Comparison of ENCODE assay signal across 8 cellular contexts in the genomic region with DNA sequence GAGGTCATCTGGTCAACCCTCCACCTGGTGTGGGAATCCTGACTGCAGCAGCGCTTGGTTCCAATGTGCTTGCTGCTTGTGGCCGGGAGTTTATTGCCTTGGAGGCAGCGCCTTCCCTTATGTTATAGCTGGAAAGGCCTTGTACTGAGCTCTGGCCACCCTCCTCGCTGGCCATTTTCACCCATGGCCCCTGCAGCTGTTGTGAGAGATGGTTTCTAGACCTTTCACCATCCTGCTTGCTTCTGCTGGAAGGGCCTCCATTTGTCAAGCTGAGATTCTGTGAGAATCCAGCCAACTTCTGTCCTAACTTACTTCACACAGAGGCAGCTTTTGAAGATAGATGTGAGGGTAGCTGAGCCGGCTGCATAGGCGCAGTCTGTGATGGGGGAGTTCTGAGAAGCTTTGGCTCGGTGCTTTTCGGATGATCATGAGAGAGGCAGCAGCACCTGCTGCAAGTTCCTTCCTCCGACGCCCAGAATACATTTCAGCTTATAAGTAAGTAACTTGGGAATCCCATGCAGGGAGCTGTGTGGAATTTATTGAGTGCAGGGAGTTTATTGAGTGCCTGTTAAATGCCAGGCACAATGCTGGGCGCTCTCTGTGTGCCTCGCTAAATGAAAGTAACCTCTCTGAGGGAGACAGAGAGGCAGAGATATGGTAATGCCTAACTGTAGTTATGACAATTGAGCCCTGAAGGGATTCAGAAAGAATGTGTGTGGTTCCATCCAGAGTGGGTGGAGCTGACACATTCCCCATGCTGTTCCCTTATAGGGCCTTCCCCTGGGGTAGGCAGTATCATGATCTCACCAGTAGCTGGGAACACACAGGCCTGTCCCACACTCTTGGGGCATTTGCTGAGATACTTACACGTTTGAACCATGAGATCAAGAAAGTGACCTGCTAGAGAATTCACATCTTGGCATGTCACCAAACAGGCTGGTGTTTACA. TPM values are rescaled to one million over a fixed set of nuclear protein-coding genes. Genes with fewer than 3 reads are reported as not detected.
DNase-seq lines count a peak whose midpoint lies in the region; ATAC-seq and TF ChIP-seq lines count a peak whose summit lies in the region.

No MANE protein-coding gene starts in this region.

- H3K36me3 Mint-ChIP-seq in activated T-helper 2 cell treated with anti-CD3 and anti-CD28 coated beads, Interferon-gamma antibody, Interleukin-2, Interleukin-4, amounts not matched to agents 10 μg/mL and 5 μg/mL and 100 μg/mL, durations not matched to agents 14 hours and 24 hours and 36 hours (ENCODE audit: low read depth), result no peaks in the 10 kb centered on the region

- peaks cover 10% of the 10 kb centered on the region for H3K4me1 Mint-ChIP-seq in activated T-helper 2 cell treated with anti-CD3 and anti-CD28 coated beads, Interferon-gamma antibody, Interleukin-2, Interleukin-4, amounts not matched to agents 10 μg/mL and 5 μg/mL and 100 μg/mL, durations not matched to agents 14 hours and 24 hours and 36 hours (ENCODE audit: low read depth)

- H3K4me1 ChIP-seq in HCT116 (ENCODE audit: control insufficient read depth in 1 of 2, insufficient read depth in 2 of 2, low read length in 2 of 2), result peaks cover 26 to 34% of the 10 kb centered on the region in 2 experiments
- H3K4me1 ChIP-seq in right atrium auricular region, result peaks cover 0 to 78% of the 10 kb centered on the region in 2 donors
- peaks cover 41 to 62% (median 51%) of the 10 kb centered on the region in 3 donors for H3K4me1 ChIP-seq in skeletal muscle tissue (ENCODE audit: control insufficient read depth in 3 of 3, insufficient read depth in 3 of 3, low read length in 3 of 3)
- peaks cover 24% of the 10 kb centered on the region for H3K4me1 ChIP-seq in testis

- CTCF ChIA-PET in HCT116 (lab: Charles Lee), result no interaction called here

- RAD21 ChIA-PET in HCT116 (lab: Charles Lee; ENCODE audit: low non-redundant PET in 1 of 2, low total read pairs in 2 of 2, uncharacterized antibody in 2 of 2, unreplicated experiment in 2 of 2), result interaction anchor here in 1 of 2 experiments (0.6 kb wide), 1 partner anchor 631 kb away, joined by 9 read pairs; no protein-coding TSS in a partner anchor

- H3K36me3 ChIP-seq in HCT116 (ENCODE audit: control insufficient read depth in 1 of 2, insufficient read depth in 2 of 2, low read length in 2 of 2), result no peaks in the 10 kb centered on the region
- H3K36me3 ChIP-seq in right atrium auricular region, result no peaks in the 10 kb centered on the region
- peaks cover 0 to 2% (median 0%) of the 10 kb centered on the region in 3 donors for H3K36me3 ChIP-seq in skeletal muscle tissue (ENCODE audit: control insufficient read depth in 3 of 3, insufficient read depth in 3 of 3, low read length in 3 of 3)
- no peaks in the 10 kb centered on the region for H3K36me3 ChIP-seq in testis (ENCODE audit: low read depth, missing control alignments)

- peak; percentile 77 for ATAC-seq in HCT116

- no peaks in the 10 kb centered on the region for H3K27me3 ChIP-seq in HCT116 (ENCODE audit: insufficient read depth, low read length)
- H3K27me3 ChIP-seq in right atrium auricular region, result no peaks in the 10 kb centered on the region
- H3K27me3 ChIP-seq in skeletal muscle tissue (ENCODE audit: control insufficient read depth in 3 of 3, insufficient read depth in 3 of 3, low read length in 3 of 3), result no peaks in the 10 kb centered on the region
- H3K27me3 ChIP-seq in testis, result no peaks in the 10 kb centered on the region

- H3K4me2 ChIP-seq in HCT116 (ENCODE audit: low read length), result peak overlapping the region; percentile 33

- H3K9me2 ChIP-seq in HCT116 (ENCODE audit: insufficient read depth), result no peaks in the 10 kb centered on the region

- in situ Hi-C loops in GM13976 (cut with MboI; ENCODE audit: low sequenced_read_pairs, unreplicated experiment), result no loop called here

- no peak overlapping the region for H3K4me3 Mint-ChIP-seq in activated T-helper 2 cell treated with anti-CD3 and anti-CD28 coated beads, Interferon-gamma antibody, Interleukin-2, Interleukin-4, amounts not matched to agents 10 μg/mL and 5 μg/mL and 100 μg/mL, durations not matched to agents 14 hours and 24 hours and 36 hours (ENCODE audit: low read depth)

- H3K79me2 ChIP-seq in HCT116 (ENCODE audit: insufficient read depth, low read length), result no peaks in the 10 kb centered on the region

- WGBS in testis, 2 donors, result 59 to 65% methylated on average over 9 to 13 of the region's 13 CpGs

- no peaks in the 10 kb centered on the region for H4K20me1 ChIP-seq in HCT116 (ENCODE audit: insufficient read depth)

- H3K27ac ChIP-seq in HCT116 (ENCODE audit: low read depth, low read length) (no peak overlapping the region), right atrium auricular region (peak overlapping the region; percentile 68 to 93), skeletal muscle tissue (ENCODE audit: low read depth, low read length) (peak overlapping the region; percentile 53), testis (no peak overlapping the region)

- DNase-seq in HCT116 (ENCODE audit: low read depth, low spot score) (no peak), amniotic stem cell (lab: John Stamatoyannopoulos, UW) (peak; percentile 61), right atrium auricular region (ENCODE audit: low spot score) (peak; percentile 75), midbrain (lab: John Stamatoyannopoulos, UW) (no peak), testis (no peak), GM13976 (ENCODE audit: low spot score) (no peak)
- no peak for DNase-seq in activated T-helper 2 cell treated with anti-CD3 and anti-CD28 coated beads, Interferon-gamma antibody, Interleukin-2, Interleukin-4, amounts not matched to agents 10 μg/mL and 5 μg/mL and 100 μg/mL, durations not matched to agents 14 hours and 24 hours and 36 hours (ENCODE audit: low spot score)

- no peaks in the 10 kb centered on the region for H3K9me3 Mint-ChIP-seq in activated T-helper 2 cell treated with anti-CD3 and anti-CD28 coated beads, Interferon-gamma antibody, Interleukin-2, Interleukin-4, amounts not matched to agents 10 μg/mL and 5 μg/mL and 100 μg/mL, durations not matched to agents 14 hours and 24 hours and 36 hours

- TF ChIP-seq POLR2A in HCT116 (IDR thresholded peaks at IDR 0.05; ENCODE audit: borderline replicate concordance, extremely low read depth, insufficient read depth, insufficient read length), result no peak
- no peak for TF ChIP-seq POLR2A in testis (IDR thresholded peaks at IDR 0.05)

- POLR2A ChIA-PET in HCT116 (lab: Charles Lee), result interaction anchor here (1.1 kb wide), 1 partner anchor 13 kb away, joined by 5 read pairs; no protein-coding TSS in a partner anchor

- H3K27me3 Mint-ChIP-seq in activated T-helper 2 cell treated with anti-CD3 and anti-CD28 coated beads, Interferon-gamma antibody, Interleukin-2, Interleukin-4, amounts not matched to agents 10 μg/mL and 5 μg/mL and 100 μg/mL, durations not matched to agents 14 hours and 24 hours and 36 hours (ENCODE audit: low read depth), result peaks cover 9% of the 10 kb centered on the region

- intact Hi-C loops in HCT116 (cut with micrococcal nuclease), result no loop called here
- intact Hi-C loops in testis (cut with DNase I; ENCODE audit: low total_unique reads), result no loop called here
- intact Hi-C loops in activated T-helper 2 cell treated with anti-CD3 and anti-CD28 coated beads, Interferon-gamma antibody, Interleukin-2, Interleukin-4, amounts not matched to agents 10 μg/mL and 5 μg/mL and 100 μg/mL, durations not matched to agents 14 hours and 24 hours and 36 hours (cut with micrococcal nuclease), result no loop called here

- no peak for TF ChIP-seq RAD21 in HCT116 (IDR thresholded peaks at IDR 0.05; ENCODE audit: low read depth)

- BruUV-seq in HCT116 (replicated peaks; lab: Mats Ljungman, UMichigan), result no TSS peak

- TF ChIP-seq CTCF in HCT116 (IDR thresholded peaks at IDR 0.05 in 2 of 3, conservative IDR thresholded peaks at IDR 0.05 in 1 of 3; ENCODE audit: borderline replicate concordance in 1 of 3, insufficient read depth in 1 of 3, low read depth in 2 of 3, low read length in 2 of 3), result no peak
- TF ChIP-seq CTCF in right atrium auricular region (IDR thresholded peaks at IDR 0.05), result no peak
- no peak for TF ChIP-seq CTCF in testis (IDR thresholded peaks at IDR 0.05)
- no peak for TF ChIP-seq CTCF in GM13976 (IDR thresholded peaks at IDR 0.05; ENCODE audit: borderline replicate concordance, control extremely low read depth, extremely low read depth, insufficient read depth, missing control alignments)

- H3K4me3 ChIP-seq in HCT116 (replicated peaks in 1 of 2; ENCODE audit: low read depth in 1 of 2, low read length in 2 of 2), result no peak overlapping the region
- no peak overlapping the region for H3K4me3 ChIP-seq in right atrium auricular region
- peak overlapping the region in 2 of 3 donors; percentile 12 to 39 for H3K4me3 ChIP-seq in skeletal muscle tissue (ENCODE audit: low read length in 3 of 3)
- no peak overlapping the region for H3K4me3 ChIP-seq in testis

- no peak overlapping the region for H2AFZ ChIP-seq in HCT116 (ENCODE audit: low read depth, low read length, poor library complexity, severe bottlenecking)

- H3K9me3 ChIP-seq in HCT116 (ENCODE audit: control insufficient read depth in 1 of 2, insufficient read depth in 1 of 2, low read depth in 1 of 2, low read length in 2 of 2) (no peaks in the 10 kb centered on the region), right atrium auricular region (no peaks in the 10 kb centered on the region), skeletal muscle tissue (ENCODE audit: control insufficient read depth in 3 of 3, low read length in 3 of 3) (no peaks in the 10 kb centered on the region), testis (no peaks in the 10 kb centered on the region)

- H3K27ac Mint-ChIP-seq in activated T-helper 2 cell treated with anti-CD3 and anti-CD28 coated beads, Interferon-gamma antibody, Interleukin-2, Interleukin-4, amounts not matched to agents 10 μg/mL and 5 μg/mL and 100 μg/mL, durations not matched to agents 14 hours and 24 hours and 36 hours, result no peak overlapping the region

- no peak overlapping the region for H3K9ac ChIP-seq in HCT116 (ENCODE audit: low read length)
- H3K9ac ChIP-seq in skeletal muscle tissue (ENCODE audit: low read depth in 1 of 3, low read length in 3 of 3), result peak overlapping the region; percentile 5 to 46 (median 27)

TF ChIP-seq in HCT116, 20 proteins besides CTCF, POLR2A, EP300 and RAD21 (continues in another document):
- no peak for TF ChIP-seq YY1 (IDR thresholded peaks at IDR 0.05; ENCODE audit: extremely low read depth, insufficient replicate concordance, low read depth, low read length)
- no peak for TF ChIP-seq CEBPB (IDR thresholded peaks at IDR 0.05; ENCODE audit: low read depth)
- no peak for TF ChIP-seq POLR2AphosphoS5 (IDR thresholded peaks at IDR 0.05; ENCODE audit: low read depth, low read length)
- TF ChIP-seq TCF7L2 (IDR thresholded peaks at IDR 0.05; ENCODE audit: borderline replicate concordance, extremely low read depth, insufficient read depth, insufficient read length), result no peak
- no peak for TF ChIP-seq FOSL1 (IDR thresholded peaks at IDR 0.05; ENCODE audit: low read depth)

RNA-seq across cellular contexts. Expression of gene CTIF, which starts 8.9 kb away (rescaled TPM):
- total RNA-seq in HCT116 (2021; ENCODE audit: unreplicated experiment), result 19.7 TPM
- 13.8 and 14.6 TPM in 2 replicates for polyA plus RNA-seq in HCT116 (2012)
- total RNA-seq in right atrium auricular region, result 10 to 100 TPM; 30.6 to 61.2 TPM
- 16.7 TPM for total RNA-seq in skeletal muscle tissue
- total RNA-seq in testis, result 10 to 100 TPM; 35.6 to 41.5 TPM
- polyA plus RNA-seq in testis (ENCODE audit: insufficient read depth, low read depth, low replicate concordance), result 33.8 TPM
- 7.0 and 7.5 TPM in 2 replicates for total RNA-seq in activated T-helper 2 cell treated with anti-CD3 and anti-CD28 coated beads, Interferon-gamma antibody, Interleukin-2, Interleukin-4, amounts not matched to agents 10 μg/mL and 5 μg/mL and 100 μg/mL, durations not matched to agents 14 hours and 24 hours and 36 hours

Comparison
In these comparisons a context has a peak if more than half of its experiments do, and no peak if none do; other contexts are left out.
1. DNase-seq: peak in amniotic stem cell (single experiment) and right atrium auricular region (single experiment); none in HCT116 (single experiment), midbrain (single experiment), testis (single experiment), activated T-helper 2 cell treated with anti-CD3 and anti-CD28 coated beads, Interferon-gamma antibody, Interleukin-2, Interleukin-4, amounts not matched to agents 10 μg/mL and 5 μg/mL and 100 μg/mL, durations not matched to agents 14 hours and 24 hours and 36 hours (single experiment) and GM13976 (single experiment).
2. H3K27ac ChIP-seq: peak in right atrium auricular region (2 of 2) and skeletal muscle tissue (single experiment); none in HCT116 (single experiment) and testis (0 of 2).
3. H3K4me3 ChIP-seq: peak in skeletal muscle tissue (2 of 3); none in HCT116 (0 of 2), right atrium auricular region (0 of 2) and testis (0 of 2).